Comparison of ENCODE assay signal across 15 cellular contexts in genomic region chr13:109211616-109212015, GRCh38.
DNase-seq lines count a peak whose midpoint lies in the region; ATAC-seq and TF ChIP-seq lines count a peak whose summit lies in the region.
"Had no signal": no experiment of that assay in that cellular context is flagged by ENCODE, and none has a peak within 500 bp of the region (broad histone marks: within the 10 kb centered on the region; RNA-seq: fewer than 3 reads in every experiment).

No MANE protein-coding gene starts in this region.

- H3K27ac Mint-ChIP-seq in nephron progenitor cell = peak overlapping the region; percentile 72
- H3K27ac Mint-ChIP-seq: naive B cell; T-helper 2 cell treated with Interferon-gamma antibody and Interleukin-4, amounts not matched to agents 5 μg/mL and 100 μg/mL, for 36 hours had no signal

- POLR2A ChIA-PET in Panc1 (lab: Charles Lee) = no interaction called here

- no peaks in the 10 kb centered on the region for H3K27me3 ChIP-seq in Panc1 (ENCODE audit: control insufficient read depth, insufficient read depth, low read length)
- H3K27me3 ChIP-seq in gastroesophageal sphincter = no peaks in the 10 kb centered on the region
- H3K27me3 ChIP-seq in Peyer's patch = no peaks in the 10 kb centered on the region

- H3K4me3 Mint-ChIP-seq in nephron progenitor cell = no peak overlapping the region
- H3K4me3 Mint-ChIP-seq: naive B cell; T-helper 2 cell treated with Interferon-gamma antibody and Interleukin-4, amounts not matched to agents 5 μg/mL and 100 μg/mL, for 36 hours had no signal

- no peak for TF ChIP-seq EP300 in gastroesophageal sphincter (IDR thresholded peaks at IDR 0.05)

- H3K27me3 Mint-ChIP-seq in nephron progenitor cell (ENCODE audit: low read depth, poor library complexity) = peaks cover 3% of the 10 kb centered on the region

- no peaks in the 10 kb centered on the region for H3K9me3 Mint-ChIP-seq in nephron progenitor cell
- H3K9me3 Mint-ChIP-seq: naive B cell; T-helper 2 cell treated with Interferon-gamma antibody and Interleukin-4, amounts not matched to agents 5 μg/mL and 100 μg/mL, for 36 hours had no signal

- no peak overlapping the region for H3K27ac ChIP-seq in Panc1 (ENCODE audit: low read length)
- no peak overlapping the region for H3K27ac ChIP-seq in gastroesophageal sphincter
- H3K27ac ChIP-seq in Peyer's patch = no peak overlapping the region

- no TSS peak for BruUV-seq in Panc1 (replicated peaks; lab: Mats Ljungman, UMichigan)

- H3K36me3 ChIP-seq in Panc1 (ENCODE audit: control insufficient read depth, insufficient read depth, low read length) = no peaks in the 10 kb centered on the region
- H3K36me3 ChIP-seq in gastroesophageal sphincter = no peaks in the 10 kb centered on the region
- no peaks in the 10 kb centered on the region for H3K36me3 ChIP-seq in Peyer's patch

- no peak overlapping the region for H3K4me3 ChIP-seq in Panc1 (ENCODE audit: low read depth in 2 of 2, low read length in 2 of 2)
- H3K4me3 ChIP-seq in gastroesophageal sphincter = no peak overlapping the region
- H3K4me3 ChIP-seq in Peyer's patch = no peak overlapping the region

- no peaks in the 10 kb centered on the region for H3K36me3 Mint-ChIP-seq in nephron progenitor cell (ENCODE audit: low read depth)
- H3K36me3 Mint-ChIP-seq: naive B cell had no signal

- intact Hi-C loops in Panc1 (cut with micrococcal nuclease; ENCODE audit: unreplicated experiment) = no loop called here

- WGBS in gastroesophageal sphincter (ENCODE audit: low coverage in 1 of 2), 2 donors = 33 to 62% methylated on average over 1 to 2 of the region's 2 CpGs

- no peaks in the 10 kb centered on the region for H3K9me3 ChIP-seq in Panc1 (ENCODE audit: control insufficient read depth, insufficient read depth, low read depth, low read length)
- no peaks in the 10 kb centered on the region for H3K9me3 ChIP-seq in gastroesophageal sphincter
- no peaks in the 10 kb centered on the region for H3K9me3 ChIP-seq in Peyer's patch

- ATAC-seq in Panc1 (0 out of 2 replicates have a peak, but pooled peaks have one; percentile 66), gastroesophageal sphincter (no peak)

- CTCF ChIA-PET in Panc1 (lab: Charles Lee) = no interaction called here

- no peak for TF ChIP-seq CTCF in Panc1 (IDR thresholded peaks at IDR 0.05)
- TF ChIP-seq CTCF in nephron progenitor cell (IDR thresholded peaks at IDR 0.05) = no peak
- no peak for TF ChIP-seq CTCF in gastroesophageal sphincter (IDR thresholded peaks at IDR 0.05)
- TF ChIP-seq CTCF in Peyer's patch (IDR thresholded peaks at IDR 0.05) = no peak

- TF ChIP-seq POLR2A in gastroesophageal sphincter (IDR thresholded peaks at IDR 0.05) = no peak
- TF ChIP-seq POLR2A in Peyer's patch (IDR thresholded peaks at IDR 0.05) = no peak

- H3K4me1 Mint-ChIP-seq in nephron progenitor cell = peaks cover 23% of the 10 kb centered on the region
- H3K4me1 Mint-ChIP-seq: naive B cell had no signal

- in situ Hi-C loops in Panc1 (cut with HindIII; ENCODE audit: low pct_unique_long_range_greater_than_20kb, low sequenced_read_pairs) = no loop called here

- DNase-seq in COLO829 (ENCODE audit: low spot score) (peak; percentile 39), Panc1 (ENCODE audit: low read depth, low spot score) (no peak), dedifferentiated amniotic fluid mesenchymal stem cell (ENCODE audit: extremely low spot score) (peak; percentile 50), nephron progenitor cell (no peak), NCI-H2107 (lab: John Stamatoyannopoulos, UW) (no peak), Peyer's patch (no peak)
- no peak for DNase-seq in stimulated activated CD4-positive, alpha-beta T cell treated with anti-CD3 and anti-CD28 coated beads, Interleukin-4, amount 100 ng/mL, for 4 hours
- DNase-seq: activated CD4-positive, alpha-beta T cell treated with anti-CD3 and anti-CD28 coated beads, Interleukin-2, amount 50 U/mL, for 1 hour; C1 segment of cervical spinal cord; effector memory CD4-positive, alpha-beta T cell; GOT3; MM.1S; naive B cell had no signal

- H3K4me1 ChIP-seq in Panc1 (ENCODE audit: control insufficient read depth, insufficient read depth, low read length) (peaks cover 5% of the 10 kb centered on the region; the same call in 1 of the 2 replicates), gastroesophageal sphincter (no peaks in the 10 kb centered on the region), Peyer's patch (no peaks in the 10 kb centered on the region)

Comparison
In these comparisons a context has a peak if more than half of its experiments do, and no peak if none do; other contexts are left out.
1. DNase-seq: peak in COLO829 (single experiment) and dedifferentiated amniotic fluid mesenchymal stem cell (single experiment); none in Panc1 (single experiment), nephron progenitor cell (single experiment), NCI-H2107 (single experiment), stimulated activated CD4-positive, alpha-beta T cell treated with anti-CD3 and anti-CD28 coated beads, Interleukin-4, amount 100 ng/mL, for 4 hours (0 of 2) and Peyer's patch (0 of 3).